In the genomic region with DNA sequence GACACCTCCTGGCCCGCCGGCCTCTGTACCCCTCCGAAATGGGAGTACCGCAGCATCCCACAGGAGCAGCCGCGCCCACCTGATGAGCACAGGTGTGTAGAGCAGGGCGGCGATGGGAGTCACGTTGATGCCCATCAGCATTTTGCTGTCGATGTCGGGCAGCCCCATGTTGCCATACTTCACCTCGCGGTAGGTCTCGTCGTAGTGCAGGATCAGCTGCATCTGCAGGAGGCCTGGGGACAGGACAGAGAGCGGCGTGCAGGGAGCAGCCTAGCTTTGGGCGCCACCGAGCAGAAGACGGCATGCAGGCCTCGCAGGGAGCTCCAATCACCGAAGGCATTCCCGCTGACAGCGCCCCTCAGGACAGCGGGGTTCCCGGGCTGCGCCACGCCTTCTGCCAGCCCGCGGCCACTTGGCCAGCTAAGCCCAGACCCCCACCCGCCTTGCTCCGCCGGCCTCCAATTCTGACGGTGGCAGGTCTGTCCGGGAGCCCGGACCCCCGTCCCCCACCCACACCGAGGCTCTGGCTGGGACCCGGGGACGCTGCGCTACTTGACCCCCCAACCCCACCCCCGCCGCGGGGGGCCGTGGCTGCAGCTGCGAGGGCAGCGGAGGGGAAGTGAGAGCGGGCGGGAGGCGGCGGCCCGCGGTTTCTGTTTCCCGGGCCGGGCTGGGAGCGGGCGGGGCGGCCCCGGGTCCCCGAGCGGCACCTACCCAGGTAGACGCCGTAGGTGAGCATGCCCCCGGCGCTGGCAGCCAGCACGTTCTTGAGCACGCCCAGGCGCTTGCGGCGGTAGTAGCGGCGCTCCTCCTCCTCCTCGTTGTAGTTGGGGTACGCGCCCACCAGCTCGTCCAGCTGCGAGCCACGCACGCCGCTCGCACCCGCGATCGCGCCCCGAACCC, we compare ENCODE assay signal across 8 cellular contexts. TPM values are rescaled to one million over a fixed set of nuclear protein-coding genes. Genes with fewer than 3 reads are reported as not detected.
DNase-seq lines count a peak whose midpoint lies in the region; ATAC-seq lines count a peak whose summit lies in the region.

No MANE protein-coding gene starts in this region.

- H3K36me3 Mint-ChIP-seq in activated naive CD4-positive, alpha-beta T cell treated with anti-CD3 and anti-CD28 coated beads, Interleukin-2, amount 50 U/mL, for 72 hours = no peaks in the 10 kb centered on the region

- peak; percentile 42 for ATAC-seq in GM18909 (IDR thresholded peaks at IDR 0.05; ENCODE audit: poor library complexity, unreplicated experiment)
- peak; percentile 29 for ATAC-seq in HG03095 (IDR thresholded peaks at IDR 0.05; ENCODE audit: unreplicated experiment)
- ATAC-seq in activated naive CD4-positive, alpha-beta T cell treated with anti-CD3 and anti-CD28 coated beads, Interleukin-2, amount 50 U/mL, for 72 hours = peak; percentile 50 to 72

- DNase-seq in RPMI8226 = peak; percentile 88
- peak in 1 of 2 donors; percentile 49 for DNase-seq in activated naive CD4-positive, alpha-beta T cell treated with anti-CD3 and anti-CD28 coated beads, Interleukin-2, amount 50 U/mL, for 72 hours (ENCODE audit: low spot score in 2 of 2)
- peak; percentile 16 to 45 for DNase-seq in stimulated activated CD4-positive, alpha-beta T cell treated with anti-CD3 and anti-CD28 coated beads, Interleukin-15, amount 100 ng/mL, for 1 hour (ENCODE audit: low read depth in 1 of 2, low spot score in 1 of 2)
- no peak for DNase-seq in NCI-H82 (lab: John Stamatoyannopoulos, UW)
- DNase-seq in OCI-M2 (lab: John Stamatoyannopoulos, UW; ENCODE audit: unreplicated experiment) = no peak

- no peak overlapping the region for H3K27ac Mint-ChIP-seq in activated naive CD4-positive, alpha-beta T cell treated with anti-CD3 and anti-CD28 coated beads, Interleukin-2, amount 50 U/mL, for 72 hours

- no peaks in the 10 kb centered on the region for H3K9me3 Mint-ChIP-seq in activated naive CD4-positive, alpha-beta T cell treated with anti-CD3 and anti-CD28 coated beads, Interleukin-2, amount 50 U/mL, for 72 hours

- H3K4me3 ChIP-seq in iPS-11a (ENCODE audit: low read depth, low read length) = peak overlapping the region; percentile 43

RNA-seq across cellular contexts. Expression of gene UNC93B1, which starts 0.7 kb away (rescaled TPM):
- 10 to 100 TPM in 1 of 2 donors, 1 to 10 TPM in 1; 7.7 to 23.6 TPM for total RNA-seq in activated naive CD4-positive, alpha-beta T cell treated with anti-CD3 and anti-CD28 coated beads, Interleukin-2, amount 50 U/mL, for 72 hours

RNA-seq across cellular contexts. Expression of gene ALDH3B1, which starts 6.9 kb away (rescaled TPM):
- under 1 TPM in 1 of 2 donors, not detected in 1; 0.11 TPM for total RNA-seq in activated naive CD4-positive, alpha-beta T cell treated with anti-CD3 and anti-CD28 coated beads, Interleukin-2, amount 50 U/mL, for 72 hours

RNA-seq across cellular contexts. Expression of gene NDUFS8, which starts 27.3 kb away (rescaled TPM):
- total RNA-seq in activated naive CD4-positive, alpha-beta T cell treated with anti-CD3 and anti-CD28 coated beads, Interleukin-2, amount 50 U/mL, for 72 hours = 100 to 1,000 TPM; 139 to 236 TPM

RNA-seq across cellular contexts. Expression of gene TCIRG1, which starts 35.6 kb away (rescaled TPM):
- 100 to 1,000 TPM; 226 to 295 TPM for total RNA-seq in activated naive CD4-positive, alpha-beta T cell treated with anti-CD3 and anti-CD28 coated beads, Interleukin-2, amount 50 U/mL, for 72 hours

Comparison
In these comparisons a context has a peak if more than half of its experiments do, and no peak if none do; other contexts are left out.
1. DNase-seq: peak in RPMI8226 (single experiment) and stimulated activated CD4-positive, alpha-beta T cell treated with anti-CD3 and anti-CD28 coated beads, Interleukin-15, amount 100 ng/mL, for 1 hour (2 of 2); none in NCI-H82 (single experiment) and OCI-M2 (single experiment).
2. Peak in every context shown above with its lines, with median percentiles within 50 percentile points of each other: ATAC-seq.